23 cellular contexts compared by ENCODE assay signal in the genomic region with DNA sequence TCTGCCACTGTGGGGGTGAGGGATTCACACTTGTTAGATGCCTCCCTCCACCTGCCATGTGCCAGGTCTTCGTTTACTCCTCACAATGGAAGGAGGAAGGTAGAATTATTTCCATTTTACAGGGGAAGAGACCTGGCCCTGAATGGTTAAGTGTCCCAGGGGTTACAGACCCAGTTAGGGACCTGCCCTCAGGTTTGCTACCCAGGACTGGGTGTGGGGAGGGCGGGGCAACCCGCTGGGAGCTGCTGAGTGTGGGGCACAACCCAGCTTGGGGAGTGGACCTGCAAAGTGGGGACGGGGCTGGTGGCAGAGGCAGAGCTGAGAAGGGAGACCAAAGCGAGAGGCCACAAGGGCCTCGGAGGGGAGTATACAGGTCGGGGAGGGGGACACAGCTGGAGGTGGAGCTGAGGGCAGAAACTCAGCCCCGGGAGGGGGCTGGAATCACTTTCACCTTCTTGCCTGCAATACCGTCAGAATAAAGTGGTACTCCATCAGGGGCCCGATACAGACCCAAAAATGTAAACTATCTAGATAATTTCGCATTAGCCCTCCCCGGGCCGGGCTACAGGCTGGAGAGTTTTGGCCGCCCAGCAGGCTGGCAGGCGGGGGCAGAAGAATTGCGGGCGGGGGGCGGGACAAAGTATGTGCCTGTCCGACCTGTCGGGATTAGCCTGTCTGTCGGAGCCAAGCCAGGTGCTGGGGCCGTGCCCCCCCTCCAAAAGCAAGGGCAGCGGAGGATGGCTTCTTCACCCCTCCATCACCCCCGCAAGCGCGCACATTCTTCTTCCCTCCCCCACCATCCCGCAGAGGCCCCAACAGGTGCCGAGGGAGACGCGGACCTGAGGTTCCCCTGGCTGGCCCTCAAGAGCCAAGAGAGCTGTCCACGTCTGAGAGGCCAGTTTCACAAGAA. TPM values are rescaled to one million over a fixed set of nuclear protein-coding genes. Genes with fewer than 3 reads are reported as not detected.
DNase-seq lines count a peak whose midpoint lies in the region; ATAC-seq, FAIRE-seq and TF ChIP-seq lines count a peak whose summit lies in the region.
"Had no signal": no experiment of that assay in that cellular context is flagged by ENCODE, and none has a peak within 500 bp of the region (broad histone marks: within the 10 kb centered on the region; RNA-seq: fewer than 3 reads in every experiment).

No MANE protein-coding gene starts in this region.

- no peaks in the 10 kb centered on the region for H3K9me3 Mint-ChIP-seq in naive thymus-derived CD4-positive, alpha-beta T cell
- H3K9me3 Mint-ChIP-seq in type B pancreatic cell: no peaks in the 10 kb centered on the region
- H3K9me3 Mint-ChIP-seq: neural crest cell; stimulated activated effector memory CD8-positive, alpha-beta T cell treated with anti-CD3 and anti-CD28 coated beads, Interleukin-12 subunit alpha, Interleukin-12 subunit beta, amount 100 ng/mL, for 72 hours; T-helper 2 cell treated with Interferon-gamma antibody and Interleukin-4, amounts not matched to agents 5 μg/mL and 100 μg/mL, for 36 hours had no signal

- H3K36me3 Mint-ChIP-seq in naive thymus-derived CD4-positive, alpha-beta T cell: peaks cover 0 to 3% (median 0%) of the 10 kb centered on the region in 5 donors
- no peaks in the 10 kb centered on the region for H3K36me3 Mint-ChIP-seq in type B pancreatic cell
- H3K36me3 Mint-ChIP-seq: stimulated activated effector memory CD8-positive, alpha-beta T cell treated with anti-CD3 and anti-CD28 coated beads, Interleukin-12 subunit alpha, Interleukin-12 subunit beta, amount 100 ng/mL, for 72 hours had no signal

- no peak overlapping the region for H2BK15ac ChIP-seq in H1 (ENCODE audit: low read length)

- H3K27ac Mint-ChIP-seq in naive thymus-derived CD4-positive, alpha-beta T cell: no peak overlapping the region
- H3K27ac Mint-ChIP-seq in type B pancreatic cell: no peak overlapping the region
- H3K27ac Mint-ChIP-seq: activated CD8-positive, alpha-beta T cell treated with anti-CD3 and anti-CD28 coated beads, Interleukin-2, amount 10 ng/mL, durations not matched to agents 7 days and 5 days; stimulated activated effector memory CD8-positive, alpha-beta T cell treated with anti-CD3 and anti-CD28 coated beads, Interleukin-12 subunit alpha, Interleukin-12 subunit beta, amount 100 ng/mL, for 72 hours; T-helper 2 cell treated with Interferon-gamma antibody and Interleukin-4, amounts not matched to agents 5 μg/mL and 100 μg/mL, for 36 hours had no signal

- in situ Hi-C loops in GM13977 (cut with MboI; ENCODE audit: low pct_unique_long_range_greater_than_20kb, low sequenced_read_pairs, unreplicated experiment): no loop called here

- H4K91ac ChIP-seq in H1 (replicated peaks; ENCODE audit: insufficient read length, low read length): no peak overlapping the region

- H2AFZ ChIP-seq in H1 (ENCODE audit: low read length): no peak overlapping the region

- TF ChIP-seq CTCF in H1 (IDR thresholded peaks at IDR 0.05; ENCODE audit: control extremely low read depth in 1 of 3, insufficient read depth in 1 of 3, low read depth in 1 of 3, low read length in 3 of 3) (no peak), type B pancreatic cell (conservative IDR thresholded peaks at IDR 0.05) (no peak), GM13977 (IDR thresholded peaks at IDR 0.05; ENCODE audit: extremely low read depth, insufficient read depth, missing control alignments) (no peak)

- H3K9ac ChIP-seq in HUES64 (ENCODE audit: low read depth, low read length) (no peak overlapping the region), H1 (replicated peaks in 1 of 4; ENCODE audit: extremely low read depth in 1 of 4, low read depth in 3 of 4, low read length in 3 of 4) (no peak overlapping the region)

- H2AK5ac ChIP-seq in H1 (ENCODE audit: low read depth, low read length): no peak overlapping the region

- H3K14ac ChIP-seq in H1 (ENCODE audit: insufficient read length): no peak overlapping the region

- H4K20me1 ChIP-seq in H1 (replicated peaks in 1 of 2; ENCODE audit: control insufficient read depth in 1 of 2, insufficient read depth in 2 of 2, low read length in 2 of 2): peaks cover 6 to 8% of the 10 kb centered on the region in 2 experiments

- no peak overlapping the region for H2BK12ac ChIP-seq in H1 (ENCODE audit: low read depth, low read length)

- H3K36me3 ChIP-seq in HUES64 (ENCODE audit: insufficient read depth, low read length) (no peaks in the 10 kb centered on the region), H1 (ENCODE audit: control insufficient read depth in 2 of 4, insufficient read depth in 4 of 4, low read length in 3 of 4) (no peaks in the 10 kb centered on the region)
- no peaks in the 10 kb centered on the region for H3K36me3 ChIP-seq in naive thymus-derived CD4-positive, alpha-beta T cell (ENCODE audit: control insufficient read depth in 2 of 3, insufficient read depth in 3 of 3, low read length in 3 of 3)
- H3K36me3 ChIP-seq: right atrium auricular region, tibial nerve had no signal

- peaks cover 9% of the 10 kb centered on the region; the same call in 1 of the 2 replicates for H3K4me1 ChIP-seq in HUES64 (ENCODE audit: insufficient read depth, low read length)
- peaks cover 0 to 15% (median 7%) of the 10 kb centered on the region in 4 experiments; a peak in 6 of 7 replicates for H3K4me1 ChIP-seq in H1 (replicated peaks in 1 of 4; ENCODE audit: control insufficient read depth in 3 of 4, insufficient read depth in 4 of 4, low read length in 3 of 4)
- H3K4me1 ChIP-seq in naive thymus-derived CD4-positive, alpha-beta T cell (ENCODE audit: control insufficient read depth in 2 of 2, insufficient read depth in 2 of 2, low read length in 2 of 2): no peaks in the 10 kb centered on the region

- no peak for ATAC-seq in naive thymus-derived CD4-positive, alpha-beta T cell
- ATAC-seq: body of pancreas; stimulated activated effector memory CD8-positive, alpha-beta T cell treated with anti-CD3 and anti-CD28 coated beads, Interleukin-12 subunit alpha, Interleukin-12 subunit beta, amount 100 ng/mL, for 72 hours had no signal

- peak overlapping the region; percentile 40 for H3K4me3 ChIP-seq in HUES64 (ENCODE audit: low read length)
- peak overlapping the region in 3 of 4 experiments; percentile 5 to 56 (median 10); a peak in 4 of 8 replicates for H3K4me3 ChIP-seq in H1 (ENCODE audit: extremely low read depth in 1 of 4, insufficient read depth in 2 of 4, low read depth in 3 of 4, low read length in 4 of 4)
- no peak overlapping the region for H3K4me3 ChIP-seq in naive thymus-derived CD4-positive, alpha-beta T cell (ENCODE audit: low read length)
- H3K4me3 ChIP-seq: body of pancreas had no signal

- H4K5ac ChIP-seq in H1 (ENCODE audit: insufficient read length, low read depth, low read length): no peak overlapping the region

- H3K23me2 ChIP-seq in H1 (ENCODE audit: low read depth, low read length): peaks cover 2% of the 10 kb centered on the region; the same call in 1 of the 2 replicates

- no peak overlapping the region for H2BK5ac ChIP-seq in H1 (ENCODE audit: low read depth, low read length)

- H3K27me3 ChIP-seq in HUES64 (ENCODE audit: insufficient read depth, low read length) (peaks cover 100% of the 10 kb centered on the region), H1 (replicated peaks in 1 of 4; ENCODE audit: control insufficient read depth in 3 of 4, extremely low read depth in 1 of 4, insufficient read depth in 3 of 4, low read length in 3 of 4) (peaks cover 63 to 99% (median 93%) of the 10 kb centered on the region in 4 experiments)
- H3K27me3 ChIP-seq in naive thymus-derived CD4-positive, alpha-beta T cell (ENCODE audit: control insufficient read depth in 2 of 2, insufficient read depth in 2 of 2, low read length in 2 of 2): peaks cover 7 to 12% of the 10 kb centered on the region in 2 donors

- peaks cover 0 to 22% (median 9%) of the 10 kb centered on the region in 7 donors for H3K4me1 Mint-ChIP-seq in naive thymus-derived CD4-positive, alpha-beta T cell
- peaks cover 16% of the 10 kb centered on the region for H3K4me1 Mint-ChIP-seq in type B pancreatic cell (ENCODE audit: unreplicated experiment)
- H3K4me1 Mint-ChIP-seq: neural crest cell had no signal

- H2BK120ac ChIP-seq in H1 (replicated peaks; ENCODE audit: low read depth, low read length): no peak overlapping the region

- H2BK20ac ChIP-seq in H1 (ENCODE audit: low read length): no peak overlapping the region

- H3K27ac ChIP-seq in HUES64 (ENCODE audit: low read depth, low read length): no peak overlapping the region
- no peak overlapping the region for H3K27ac ChIP-seq in H1 (ENCODE audit: low read depth, low read length)
- H3K27ac ChIP-seq in naive thymus-derived CD4-positive, alpha-beta T cell (ENCODE audit: low read depth, low read length): no peak overlapping the region
- H3K27ac ChIP-seq: body of pancreas, right atrium auricular region, tibial nerve had no signal

- peaks cover 69 to 81% (median 75%) of the 10 kb centered on the region in 5 donors for H3K27me3 Mint-ChIP-seq in naive thymus-derived CD4-positive, alpha-beta T cell
- peaks cover 85% of the 10 kb centered on the region for H3K27me3 Mint-ChIP-seq in type B pancreatic cell

- peak overlapping the region in 7 of 10 donors; percentile 23 to 76 (median 58) for H3K4me3 Mint-ChIP-seq in naive thymus-derived CD4-positive, alpha-beta T cell
- peak overlapping the region; percentile 68 for H3K4me3 Mint-ChIP-seq in type B pancreatic cell
- H3K4me3 Mint-ChIP-seq: activated CD8-positive, alpha-beta T cell treated with anti-CD3 and anti-CD28 coated beads, Interleukin-2, amount 10 ng/mL, durations not matched to agents 7 days and 5 days; neural crest cell; stimulated activated effector memory CD8-positive, alpha-beta T cell treated with anti-CD3 and anti-CD28 coated beads, Interleukin-12 subunit alpha, Interleukin-12 subunit beta, amount 100 ng/mL, for 72 hours; T-helper 2 cell treated with Interferon-gamma antibody and Interleukin-4, amounts not matched to agents 5 μg/mL and 100 μg/mL, for 36 hours had no signal

- no peaks in the 10 kb centered on the region for H3K79me1 ChIP-seq in H1 (ENCODE audit: low read depth, low read length)

- H3K18ac ChIP-seq in H1 (ENCODE audit: extremely low read depth, low read length): no peak overlapping the region; the same call in 1 of the 2 replicates

- no peak for TF ChIP-seq RAD21 in H1 (IDR thresholded peaks at IDR 0.05 in 1 of 2, conservative IDR thresholded peaks at IDR 0.05 in 1 of 2; ENCODE audit: low read depth in 2 of 2, low read length in 2 of 2)

- TF ChIP-seq EP300 in H1 (IDR thresholded peaks at IDR 0.05; ENCODE audit: borderline replicate concordance in 1 of 2, low read depth in 2 of 2, low read length in 2 of 2): no peak

- H3K9me3 ChIP-seq in HUES64 (ENCODE audit: insufficient read depth, low read depth, low read length): no peaks in the 10 kb centered on the region
- no peaks in the 10 kb centered on the region; a peak in 1 of 4 replicates for H3K9me3 ChIP-seq in H1 (ENCODE audit: insufficient read depth in 2 of 2, low read depth in 1 of 2, low read length in 1 of 2)
- no peaks in the 10 kb centered on the region for H3K9me3 ChIP-seq in naive thymus-derived CD4-positive, alpha-beta T cell (ENCODE audit: control insufficient read depth in 2 of 3, low read length in 3 of 3)
- H3K9me3 ChIP-seq: body of pancreas, right atrium auricular region, tibial nerve had no signal

- H3K4me2 ChIP-seq in H1 (ENCODE audit: insufficient read depth in 1 of 2, low read depth in 2 of 2, low read length in 2 of 2): peak overlapping the region; percentile 69 to 71

- WGBS in HUES64: 5% methylated on average over 30 of the region's 31 CpGs
- 19% methylated on average over 13 of the region's 31 CpGs; no CpG with 5 or more reads in 1 of the 2 experiments for WGBS in H1 (ENCODE audit: extremely low coverage in 1 of 2, insufficient coverage in 1 of 2, insufficient read length in 1 of 2, insufficient replicate concordance in 2 of 2, low coverage in 1 of 2, low lambda C conversion rate in 2 of 2, missing lambda C conversion rate in 1 of 2), 2 experiments

- TF ChIP-seq POLR2A in H1 (IDR thresholded peaks at IDR 0.05; ENCODE audit: control extremely low read depth in 1 of 2, low read depth in 2 of 2, low read length in 2 of 2): no peak

- intact Hi-C loops in naive thymus-derived CD4-positive, alpha-beta T cell (cut with micrococcal nuclease): no loop called here

- H3K4ac ChIP-seq in H1 (replicated peaks; ENCODE audit: insufficient read length, low read depth, low read length): no peak overlapping the region

- DNase-seq in H1 (ENCODE audit: low read depth in 1 of 2, low spot score in 2 of 2): peak in 1 of 2 experiments; percentile 54
- no peak for DNase-seq in naive thymus-derived CD4-positive, alpha-beta T cell
- DNase-seq in type B pancreatic cell (ENCODE audit: extremely low spot score, unreplicated experiment): no peak
- no peak for DNase-seq in NCI-H128 (lab: John Stamatoyannopoulos, UW; ENCODE audit: unreplicated experiment)
- no peak for DNase-seq in NCI-H1436 (lab: John Stamatoyannopoulos, UW)
- no peak for DNase-seq in A172 (ENCODE audit: low spot score)
- no peak for DNase-seq in GM13977 (ENCODE audit: low spot score)
- DNase-seq: activated CD4-positive, CD25-positive, alpha-beta regulatory T cell; activated CD8-positive, alpha-beta T cell treated with anti-CD3 and anti-CD28 coated beads, Interleukin-2, amount 10 ng/mL, durations not matched to agents 7 days and 5 days; AML-193; body of pancreas; IMR-90; NCI-H1694 treated with DMSO at 0.1 percent for 48 hours; NCI-H774 had no signal

- H3K56ac ChIP-seq in H1 (replicated peaks; ENCODE audit: insufficient read length, low read depth, low read length): no peak overlapping the region

- no peak overlapping the region for H3K23ac ChIP-seq in H1 (ENCODE audit: insufficient read length)

- CTCF ChIA-PET in H1 (lab: Charles Lee; ENCODE audit: partially characterized antibody): interaction anchor here (0.6 to 5.2 kb wide), 7 partner anchors 10 to 31 kb away, joined by 3 to 36 read pairs (median 5); no protein-coding TSS in a partner anchor
- CTCF ChIA-PET in naive thymus-derived CD4-positive, alpha-beta T cell (lab: Charles Lee): no interaction called here

- FAIRE-seq in H1 (lab: Jason Lieb, UNC): no peak
- FAIRE-seq: colon had no signal

- POLR2A ChIA-PET in H1 (lab: Charles Lee; ENCODE audit: partially characterized antibody): interaction anchor here (0.8 kb wide), 1 partner anchor 36 kb away, joined by 3 read pairs; no protein-coding TSS in a partner anchor
- POLR2A ChIA-PET in naive thymus-derived CD4-positive, alpha-beta T cell (lab: Charles Lee): no interaction called here

- no peaks in the 10 kb centered on the region for H3K79me2 ChIP-seq in H1 (ENCODE audit: control insufficient read depth in 1 of 2, insufficient read depth in 2 of 2, low read length in 2 of 2)

- H4K8ac ChIP-seq in H1 (ENCODE audit: extremely low read depth, insufficient read depth, low read length): no peak overlapping the region

RNA-seq across cellular contexts. Expression of gene RSPO1, which starts 1.4 kb away (rescaled TPM):
- polyA plus RNA-seq in HUES64 (2013, experiment 1 of 2): 0.35 TPM
- polyA plus RNA-seq in HUES64 (2013, experiment 2 of 2): 0.51 TPM
- 0.21 TPM in 1 of 2 replicates, not detected in the other for total RNA-seq in H1 (2021; fragmentation: NEBNext Ultra II Directional; extraction: Animal tissue kit (Norgen Biotek cat#: 25700))
- 0.28 and 0.39 TPM in 2 replicates for polyA plus RNA-seq in H1 (2011; rRNA removed)
- polyA plus RNA-seq in H1 (2011; cell fraction: cytosol; rRNA removed): 0.25 TPM
- polyA plus RNA-seq in H1 (2011; cell fraction: nucleus; rRNA removed): 0.23 TPM
- 0.41 to 0.64 TPM (median 0.55 TPM) in 4 replicates for polyA plus RNA-seq in H1 (2012, experiment 1 of 2)
- polyA plus RNA-seq in H1 (2012, experiment 2 of 2): 0.25 TPM
- 0.08 TPM for polyA plus RNA-seq in H1 (2013, experiment 1 of 2)
- 0.04 TPM for polyA plus RNA-seq in H1 (2013, experiment 2 of 2)
- polyA minus RNA-seq in H1 (2011; rRNA and poly(A)+ RNA removed): 0.44 and 0.59 TPM in 2 replicates
- not detected for polyA minus RNA-seq in H1 (2011; cell fraction: cytosol; rRNA and poly(A)+ RNA removed)
- polyA minus RNA-seq in H1 (2011; cell fraction: nucleus; rRNA and poly(A)+ RNA removed): not detected
- not detected for total RNA-seq in naive thymus-derived CD4-positive, alpha-beta T cell
- polyA plus RNA-seq in naive thymus-derived CD4-positive, alpha-beta T cell: not detected
- 0.26 and 1.4 TPM in 2 replicates for total RNA-seq in type B pancreatic cell (ENCODE audit: low replicate concordance)
- 0.22 TPM in 1 of 2 replicates, not detected in the other for total RNA-seq in A172 (2014; rRNA removed; shearing (Covaris generic))
- total RNA-seq: activated CD8-positive, alpha-beta T cell treated with anti-CD3 and anti-CD28 coated beads, Interleukin-2, amount 10 ng/mL, durations not matched to agents 7 days and 5 days; Daoy; IMR-90; SK-MEL-5 had no signal
- polyA plus RNA-seq: IMR-90 had no signal

RNA-seq across cellular contexts. Expression of gene GNL2, which starts 37.6 kb away (rescaled TPM):
- 105 TPM for polyA plus RNA-seq in HUES64 (2013, experiment 1 of 2)
- polyA plus RNA-seq in HUES64 (2013, experiment 2 of 2): 124 TPM
- 88.3 and 95.6 TPM in 2 replicates for total RNA-seq in H1 (2021; fragmentation: NEBNext Ultra II Directional; extraction: Animal tissue kit (Norgen Biotek cat#: 25700))
- polyA plus RNA-seq in H1 (2011; rRNA removed): 14.0 and 22.2 TPM in 2 replicates
- 48.1 TPM for polyA plus RNA-seq in H1 (2011; cell fraction: cytosol; rRNA removed)
- 42.9 TPM for polyA plus RNA-seq in H1 (2011; cell fraction: nucleus; rRNA removed)
- 99.8 to 147 TPM (median 109 TPM) in 4 replicates for polyA plus RNA-seq in H1 (2012, experiment 1 of 2)
- polyA plus RNA-seq in H1 (2012, experiment 2 of 2): 5.4 TPM
- 160 TPM for polyA plus RNA-seq in H1 (2013, experiment 1 of 2)
- 161 TPM for polyA plus RNA-seq in H1 (2013, experiment 2 of 2)
- 61.5 and 65.6 TPM in 2 replicates for polyA minus RNA-seq in H1 (2011; rRNA and poly(A)+ RNA removed)
- polyA minus RNA-seq in H1 (2011; cell fraction: cytosol; rRNA and poly(A)+ RNA removed): 62.8 TPM
- 123 TPM for polyA minus RNA-seq in H1 (2011; cell fraction: nucleus; rRNA and poly(A)+ RNA removed)
- total RNA-seq in naive thymus-derived CD4-positive, alpha-beta T cell: 10 to 100 TPM; 33.3 to 60.9 (median 56.0) TPM
- polyA plus RNA-seq in naive thymus-derived CD4-positive, alpha-beta T cell: 10 to 100 TPM; 41.7 to 66.7 TPM
- total RNA-seq in type B pancreatic cell (ENCODE audit: low replicate concordance): 52.4 and 55.1 TPM in 2 replicates
- 31.7 and 39.7 TPM in 2 replicates for total RNA-seq in A172 (2014; rRNA removed; shearing (Covaris generic))

RNA-seq across cellular contexts. Expression of gene CDCA8, which starts 59.0 kb away (rescaled TPM):
- polyA plus RNA-seq in HUES64 (2013, experiment 1 of 2): 37.4 TPM
- 41.8 TPM for polyA plus RNA-seq in HUES64 (2013, experiment 2 of 2)
- total RNA-seq in H1 (2021; fragmentation: NEBNext Ultra II Directional; extraction: Animal tissue kit (Norgen Biotek cat#: 25700)): 41.6 and 43.9 TPM in 2 replicates
- 37.8 and 46.2 TPM in 2 replicates for polyA plus RNA-seq in H1 (2011; rRNA removed)
- polyA plus RNA-seq in H1 (2011; cell fraction: cytosol; rRNA removed): 50.5 TPM
- 38.4 TPM for polyA plus RNA-seq in H1 (2011; cell fraction: nucleus; rRNA removed)
- 38.3 to 43.7 TPM (median 41.6 TPM) in 4 replicates for polyA plus RNA-seq in H1 (2012, experiment 1 of 2)
- 44.5 TPM for polyA plus RNA-seq in H1 (2012, experiment 2 of 2)
- polyA plus RNA-seq in H1 (2013, experiment 1 of 2): 28.7 TPM
- polyA plus RNA-seq in H1 (2013, experiment 2 of 2): 30.0 TPM
- 44.2 and 53.1 TPM in 2 replicates for polyA minus RNA-seq in H1 (2011; rRNA and poly(A)+ RNA removed)
- polyA minus RNA-seq in H1 (2011; cell fraction: cytosol; rRNA and poly(A)+ RNA removed): 25.8 TPM
- polyA minus RNA-seq in H1 (2011; cell fraction: nucleus; rRNA and poly(A)+ RNA removed): 17.8 TPM
- total RNA-seq in naive thymus-derived CD4-positive, alpha-beta T cell: 10 to 100 TPM in 1 of 5 experiments, 1 to 10 TPM in 1, under 1 TPM in 3; 0.58 to 45.5 (median 0.92) TPM
- 1 to 10 TPM; 1.0 to 1.3 TPM for polyA plus RNA-seq in naive thymus-derived CD4-positive, alpha-beta T cell
- total RNA-seq in type B pancreatic cell (ENCODE audit: low replicate concordance): 13.3 and 35.1 TPM in 2 replicates
- total RNA-seq in A172 (2014; rRNA removed; shearing (Covaris generic)): 16.0 and 22.5 TPM in 2 replicates
- total RNA-seq: body of pancreas had no signal
